Comparison of ENCODE assay signal across 10 cellular contexts in genomic region chr2:275457-275856, GRCh38.
DNase-seq lines count a peak whose midpoint lies in the region; ATAC-seq lines count a peak whose summit lies in the region.
"Had no signal": no experiment of that assay in that cellular context is flagged by ENCODE, and none has a peak within 500 bp of the region (broad histone marks: within the 10 kb centered on the region; RNA-seq: fewer than 3 reads in every experiment).

No MANE protein-coding gene starts in this region.

- peak; percentile 93 for ATAC-seq in GM19043 (IDR thresholded peaks at IDR 0.05; ENCODE audit: low read depth, unreplicated experiment)
- peak; percentile 93 for ATAC-seq in HG02642 (IDR thresholded peaks at IDR 0.05; ENCODE audit: poor library complexity, unreplicated experiment)
- peak; percentile 97 for ATAC-seq in HG03520 (IDR thresholded peaks at IDR 0.05; ENCODE audit: unreplicated experiment)
- ATAC-seq in stimulated activated naive B cell treated with anti-CD40 and anti-IgM and Interleukin-4, amounts not matched to agents 10 μg/mL and 1 μg/mL and 100 μg/mL, for 72 hours (replicated peaks) = peak; percentile 81 to 91
- ATAC-seq: heart left ventricle had no signal

- no peak overlapping the region for H3K4me3 Mint-ChIP-seq in stimulated activated naive B cell treated with anti-CD40 and anti-IgM and Interleukin-4, amounts not matched to agents 10 μg/mL and 1 μg/mL and 100 μg/mL, for 72 hours

- H3K27ac Mint-ChIP-seq in stimulated activated naive B cell treated with anti-CD40 and anti-IgM and Interleukin-4, amounts not matched to agents 10 μg/mL and 1 μg/mL and 100 μg/mL, for 72 hours = no peak overlapping the region
- H3K27ac Mint-ChIP-seq: activated T-helper 2 cell treated with anti-CD3 and anti-CD28 coated beads, Interferon-gamma antibody, Interleukin-2, Interleukin-4, amounts not matched to agents 10 μg/mL and 5 μg/mL and 100 μg/mL, durations not matched to agents 14 hours and 24 hours and 36 hours had no signal

- no peaks in the 10 kb centered on the region for H3K27me3 Mint-ChIP-seq in stimulated activated naive B cell treated with anti-CD40 and anti-IgM and Interleukin-4, amounts not matched to agents 10 μg/mL and 1 μg/mL and 100 μg/mL, for 72 hours

- H3K4me1 Mint-ChIP-seq in stimulated activated naive B cell treated with anti-CD40 and anti-IgM and Interleukin-4, amounts not matched to agents 10 μg/mL and 1 μg/mL and 100 μg/mL, for 72 hours = peaks cover 16 to 29% of the 10 kb centered on the region in 2 donors

- DNase-seq in stimulated activated naive B cell treated with anti-CD40 and anti-IgM and Interleukin-4, amounts not matched to agents 10 μg/mL and 1 μg/mL and 100 μg/mL, for 72 hours = no peak
- DNase-seq in activated T-cell treated with anti-CD3 and anti-CD28 coated beads, Interleukin-2, amount 50 U/mL, for 1 hour = no peak
- DNase-seq in GF-D8 (lab: John Stamatoyannopoulos, UW) (no peak), GM03348 (ENCODE audit: low spot score) (no peak)
- DNase-seq: colonic mucosa, heart left ventricle had no signal

- no peaks in the 10 kb centered on the region for H3K9me3 Mint-ChIP-seq in stimulated activated naive B cell treated with anti-CD40 and anti-IgM and Interleukin-4, amounts not matched to agents 10 μg/mL and 1 μg/mL and 100 μg/mL, for 72 hours
- H3K9me3 Mint-ChIP-seq: activated T-helper 2 cell treated with anti-CD3 and anti-CD28 coated beads, Interferon-gamma antibody, Interleukin-2, Interleukin-4, amounts not matched to agents 10 μg/mL and 5 μg/mL and 100 μg/mL, durations not matched to agents 14 hours and 24 hours and 36 hours had no signal

- peaks cover 23 to 40% of the 10 kb centered on the region in 2 donors for H3K36me3 Mint-ChIP-seq in stimulated activated naive B cell treated with anti-CD40 and anti-IgM and Interleukin-4, amounts not matched to agents 10 μg/mL and 1 μg/mL and 100 μg/mL, for 72 hours
